Comparison of ENCODE assay signal across 23 cellular contexts in the genomic region with DNA sequence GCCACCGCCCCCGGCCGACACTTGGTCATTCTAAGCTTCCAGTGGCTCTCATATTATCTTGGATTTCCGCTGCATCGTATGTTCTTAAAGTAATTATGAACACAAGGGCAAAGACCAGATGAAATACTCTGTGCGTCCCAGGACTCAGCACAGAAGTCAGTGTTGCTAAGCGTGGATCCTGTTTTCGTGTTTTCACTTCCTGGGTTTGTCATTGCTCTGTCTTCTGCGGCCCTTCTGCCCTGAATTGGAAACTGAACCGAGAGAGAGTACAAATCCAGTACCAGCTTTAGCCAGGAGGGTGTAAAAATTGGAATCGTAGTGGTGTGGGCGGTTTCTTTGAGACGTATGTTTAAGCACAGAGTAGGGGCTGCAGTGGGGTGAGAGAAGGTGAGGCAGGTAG. TPM values are rescaled to one million over a fixed set of nuclear protein-coding genes. Genes with fewer than 3 reads are reported as not detected.
DNase-seq lines count a peak whose midpoint lies in the region; ATAC-seq and TF ChIP-seq lines count a peak whose summit lies in the region.
"Had no signal": no experiment of that assay in that cellular context is flagged by ENCODE, and none has a peak within 500 bp of the region (broad histone marks: within the 10 kb centered on the region; RNA-seq: fewer than 3 reads in every experiment).

No MANE protein-coding gene starts in this region.

- no peaks in the 10 kb centered on the region for H3K9me3 Mint-ChIP-seq in activated B cell treated with CpG ODN at 0.5 μM for 24 hours
- no peaks in the 10 kb centered on the region for H3K9me3 Mint-ChIP-seq in endothelial cell (ENCODE audit: unreplicated experiment)
- no peaks in the 10 kb centered on the region for H3K9me3 Mint-ChIP-seq in stimulated activated naive B cell treated with anti-CD40 and anti-IgM and Interleukin-4, amounts not matched to agents 10 μg/mL and 1 μg/mL and 100 μg/mL, for 72 hours
- H3K9me3 Mint-ChIP-seq in activated CD8-positive, alpha-beta T cell treated with anti-CD3 and anti-CD28 coated beads for 36 hours: no peaks in the 10 kb centered on the region
- H3K9me3 Mint-ChIP-seq: H9 had no signal

- peak overlapping the region in 9 of 11 experiments; percentile 0 to 56 (median 35); a peak in 7 of 22 replicates for H3K9ac ChIP-seq in BLaER1 treated with 17β-estradiol and CSF1 and Interleukin-3, amounts not matched to agents 10 nM and 100 nM

- POLR2A ChIA-PET in activated B cell treated with CpG ODN at 0.5 μM for 24 hours (lab: Charles Lee): interaction anchor here (1.1 to 1.7 kb wide), 3 partner anchors 13 to 22 kb away, joined by 3 read pairs; no protein-coding TSS in a partner anchor
- POLR2A ChIA-PET in activated CD8-positive, alpha-beta T cell treated with anti-CD3 and anti-CD28 coated beads for 36 hours (lab: Charles Lee): interaction anchor here (1.8 kb wide), 1 partner anchor 11 kb away, joined by 7 read pairs; no protein-coding TSS in a partner anchor

- peaks cover 17% of the 10 kb centered on the region for H3K4me1 Mint-ChIP-seq in activated B cell treated with CpG ODN at 0.5 μM for 24 hours
- H3K4me1 Mint-ChIP-seq in endothelial cell (ENCODE audit: unreplicated experiment): peaks cover 7% of the 10 kb centered on the region
- peaks cover 22 to 34% of the 10 kb centered on the region in 2 donors for H3K4me1 Mint-ChIP-seq in stimulated activated naive B cell treated with anti-CD40 and anti-IgM and Interleukin-4, amounts not matched to agents 10 μg/mL and 1 μg/mL and 100 μg/mL, for 72 hours
- H3K4me1 Mint-ChIP-seq in activated CD8-positive, alpha-beta T cell treated with anti-CD3 and anti-CD28 coated beads for 36 hours (ENCODE audit: low read depth): peaks cover 3% of the 10 kb centered on the region
- H3K4me1 Mint-ChIP-seq: CD14-positive monocyte, H9 had no signal

- H3K9me3 ChIP-seq in BLaER1 treated with 17β-estradiol and CSF1 and Interleukin-3, amounts not matched to agents 10 nM and 100 nM (replicated peaks in 1 of 11): no peaks in the 10 kb centered on the region

- no peaks in the 10 kb centered on the region for H3K27me3 ChIP-seq in BLaER1 treated with 17β-estradiol and CSF1 and Interleukin-3, amounts not matched to agents 10 nM and 100 nM

- H3K27me3 Mint-ChIP-seq in activated B cell treated with CpG ODN at 0.5 μM for 24 hours (no peaks in the 10 kb centered on the region), endothelial cell (ENCODE audit: unreplicated experiment) (peaks cover 1% of the 10 kb centered on the region)
- no peaks in the 10 kb centered on the region for H3K27me3 Mint-ChIP-seq in stimulated activated naive B cell treated with anti-CD40 and anti-IgM and Interleukin-4, amounts not matched to agents 10 μg/mL and 1 μg/mL and 100 μg/mL, for 72 hours
- H3K27me3 Mint-ChIP-seq in activated CD8-positive, alpha-beta T cell treated with anti-CD3 and anti-CD28 coated beads for 36 hours: no peaks in the 10 kb centered on the region

- peaks cover 72% of the 10 kb centered on the region for H3K36me3 Mint-ChIP-seq in activated B cell treated with CpG ODN at 0.5 μM for 24 hours (ENCODE audit: low read depth)
- H3K36me3 Mint-ChIP-seq in endothelial cell (ENCODE audit: low read depth, unreplicated experiment): peaks cover 35% of the 10 kb centered on the region
- H3K36me3 Mint-ChIP-seq in stimulated activated naive B cell treated with anti-CD40 and anti-IgM and Interleukin-4, amounts not matched to agents 10 μg/mL and 1 μg/mL and 100 μg/mL, for 72 hours: peaks cover 67 to 73% of the 10 kb centered on the region in 2 donors
- peaks cover 43% of the 10 kb centered on the region for H3K36me3 Mint-ChIP-seq in activated CD8-positive, alpha-beta T cell treated with anti-CD3 and anti-CD28 coated beads for 36 hours (ENCODE audit: low read depth)

- H3K36me3 ChIP-seq in BLaER1 treated with 17β-estradiol and CSF1 and Interleukin-3, amounts not matched to agents 10 nM and 100 nM: peaks cover 81 to 95% (median 90%) of the 10 kb centered on the region in 11 experiments

- H3K27ac ChIP-seq in BLaER1 treated with 17β-estradiol and CSF1 and Interleukin-3, amounts not matched to agents 10 nM and 100 nM: peak overlapping the region in 5 of 11 experiments; percentile 14 to 48 (median 40); a peak in 6 of 22 replicates
- H3K27ac ChIP-seq: A549, RWPE1 had no signal

- peak; percentile 89 for ATAC-seq in activated B cell treated with CpG ODN at 0.5 μM for 24 hours (ENCODE audit: low read depth)
- peak; percentile 89 to 92 for ATAC-seq in stimulated activated naive B cell treated with anti-CD40 and anti-IgM and Interleukin-4, amounts not matched to agents 10 μg/mL and 1 μg/mL and 100 μg/mL, for 72 hours (replicated peaks)
- ATAC-seq in activated CD8-positive, alpha-beta T cell treated with anti-CD3 and anti-CD28 coated beads for 36 hours: no peak
- ATAC-seq in GM21529 (IDR thresholded peaks at IDR 0.05; ENCODE audit: unreplicated experiment): no peak

- peaks cover 0 to 44% (median 20%) of the 10 kb centered on the region in 11 experiments; a peak in 11 of 22 replicates for H4K20me1 ChIP-seq in BLaER1 treated with 17β-estradiol and CSF1 and Interleukin-3, amounts not matched to agents 10 nM and 100 nM

- intact Hi-C loops in activated B cell treated with CpG ODN at 0.5 μM for 24 hours (cut with micrococcal nuclease): no loop called here
- intact Hi-C loops in activated CD8-positive, alpha-beta T cell treated with anti-CD3 and anti-CD28 coated beads for 36 hours (cut with micrococcal nuclease): no loop called here

- no peak for DNase-seq in activated B cell treated with CpG ODN at 0.5 μM for 24 hours
- no peak for DNase-seq in endothelial cell (ENCODE audit: low spot score)
- no peak for DNase-seq in stimulated activated naive B cell treated with anti-CD40 and anti-IgM and Interleukin-4, amounts not matched to agents 10 μg/mL and 1 μg/mL and 100 μg/mL, for 72 hours
- DNase-seq in mucosa of gallbladder (ENCODE audit: low spot score): no peak
- DNase-seq in activated CD8-positive, alpha-beta T cell treated with anti-CD3 and anti-CD28 coated beads for 36 hours: no peak
- DNase-seq: AML-193, DMS153, DND-41, H9, NCI-H1048, NCI-H1417, NCI-H1694 treated with DMSO at 0.1 percent for 48 hours, NCI-H2081, NCI-H2171, NCI-H226, NCI-H510A, NCI-H69, SHP77 had no signal

- H3K4me1 ChIP-seq in BLaER1 treated with 17β-estradiol and CSF1 and Interleukin-3, amounts not matched to agents 10 nM and 100 nM: peaks cover 7 to 15% (median 13%) of the 10 kb centered on the region in 10 experiments; a peak in 18 of 20 replicates
- H3K4me1 ChIP-seq: A549 had no signal

- TF ChIP-seq CTCF in activated B cell treated with CpG ODN at 0.5 μM for 24 hours (IDR thresholded peaks at IDR 0.05) (no peak), endothelial cell (IDR thresholded peaks at IDR 0.05; ENCODE audit: unreplicated experiment) (no peak)
- no peak for TF ChIP-seq CTCF in activated CD8-positive, alpha-beta T cell treated with anti-CD3 and anti-CD28 coated beads for 36 hours (IDR thresholded peaks at IDR 0.05)

- CTCF ChIA-PET in activated B cell treated with CpG ODN at 0.5 μM for 24 hours (lab: Charles Lee): no interaction called here
- CTCF ChIA-PET in activated CD8-positive, alpha-beta T cell treated with anti-CD3 and anti-CD28 coated beads for 36 hours (lab: Charles Lee): no interaction called here

- H3K27ac Mint-ChIP-seq in activated B cell treated with CpG ODN at 0.5 μM for 24 hours: peak overlapping the region; percentile 18
- H3K27ac Mint-ChIP-seq in endothelial cell (ENCODE audit: unreplicated experiment): peak overlapping the region; percentile 90
- peak overlapping the region; percentile 76 for H3K27ac Mint-ChIP-seq in stimulated activated naive B cell treated with anti-CD40 and anti-IgM and Interleukin-4, amounts not matched to agents 10 μg/mL and 1 μg/mL and 100 μg/mL, for 72 hours
- no peak overlapping the region for H3K27ac Mint-ChIP-seq in activated CD8-positive, alpha-beta T cell treated with anti-CD3 and anti-CD28 coated beads for 36 hours

- H3K4me3 ChIP-seq in BLaER1 treated with 17β-estradiol and CSF1 and Interleukin-3, amounts not matched to agents 10 nM and 100 nM: no peak overlapping the region
- H3K4me3 ChIP-seq: A549 had no signal

- no peak overlapping the region for H3K4me3 Mint-ChIP-seq in activated B cell treated with CpG ODN at 0.5 μM for 24 hours
- H3K4me3 Mint-ChIP-seq in endothelial cell (ENCODE audit: unreplicated experiment): peak overlapping the region; percentile 33
- H3K4me3 Mint-ChIP-seq in stimulated activated naive B cell treated with anti-CD40 and anti-IgM and Interleukin-4, amounts not matched to agents 10 μg/mL and 1 μg/mL and 100 μg/mL, for 72 hours: peak overlapping the region; percentile 2 to 16
- no peak overlapping the region for H3K4me3 Mint-ChIP-seq in activated CD8-positive, alpha-beta T cell treated with anti-CD3 and anti-CD28 coated beads for 36 hours
- H3K4me3 Mint-ChIP-seq: CD14-positive monocyte, H9 had no signal

- peak overlapping the region in 10 of 11 experiments; percentile 21 to 64 (median 46); a peak in 19 of 22 replicates for H3K4me2 ChIP-seq in BLaER1 treated with 17β-estradiol and CSF1 and Interleukin-3, amounts not matched to agents 10 nM and 100 nM
- H3K4me2 ChIP-seq: A549 had no signal

RNA-seq across cellular contexts. Expression of gene DBNDD1, which starts 32.7 kb away (rescaled TPM):
- 0.32 and 0.47 TPM in 2 replicates for total RNA-seq in activated B cell treated with CpG ODN at 0.5 μM for 24 hours
- 36.8 TPM for total RNA-seq in endothelial cell (ENCODE audit: unreplicated experiment)
- total RNA-seq in mucosa of gallbladder: 21.2 TPM
- under 1 TPM; 0.52 to 0.96 TPM for total RNA-seq in activated CD8-positive, alpha-beta T cell treated with anti-CD3 and anti-CD28 coated beads for 36 hours

RNA-seq across cellular contexts. Expression of gene DEF8, which starts 38.0 kb away (rescaled TPM):
- total RNA-seq in activated B cell treated with CpG ODN at 0.5 μM for 24 hours (45.2 and 51.5 TPM in 2 replicates), endothelial cell (ENCODE audit: unreplicated experiment) (65.5 TPM), mucosa of gallbladder (68.6 TPM)
- 10 to 100 TPM; 18.4 to 21.2 TPM for total RNA-seq in activated CD8-positive, alpha-beta T cell treated with anti-CD3 and anti-CD28 coated beads for 36 hours

Comparison
In these comparisons a context has a peak if more than half of its experiments do, and no peak if none do; other contexts are left out.
1. ATAC-seq: peak in activated B cell treated with CpG ODN at 0.5 μM for 24 hours (single experiment) and stimulated activated naive B cell treated with anti-CD40 and anti-IgM and Interleukin-4, amounts not matched to agents 10 μg/mL and 1 μg/mL and 100 μg/mL, for 72 hours (2 of 2); none in activated CD8-positive, alpha-beta T cell treated with anti-CD3 and anti-CD28 coated beads for 36 hours (single experiment) and GM21529 (single experiment).
2. H3K4me3 Mint-ChIP-seq: peak in endothelial cell (single experiment) and stimulated activated naive B cell treated with anti-CD40 and anti-IgM and Interleukin-4, amounts not matched to agents 10 μg/mL and 1 μg/mL and 100 μg/mL, for 72 hours (2 of 2); none in activated B cell treated with CpG ODN at 0.5 μM for 24 hours (single experiment) and activated CD8-positive, alpha-beta T cell treated with anti-CD3 and anti-CD28 coated beads for 36 hours (single experiment).
3. RNA of gene DBNDD1, which starts 32.7 kb away (total RNA-seq): 36.8 TPM in endothelial cell (single experiment) and 21.2 TPM in mucosa of gallbladder (single experiment); 0.52 to 0.96 TPM in activated CD8-positive, alpha-beta T cell treated with anti-CD3 and anti-CD28 coated beads for 36 hours and 0.32 to 0.47 TPM in activated B cell treated with CpG ODN at 0.5 μM for 24 hours; every median in the first group is over 10 times any median in the second.